ENCODE assay signal across 1 cellular context in the genomic region with DNA sequence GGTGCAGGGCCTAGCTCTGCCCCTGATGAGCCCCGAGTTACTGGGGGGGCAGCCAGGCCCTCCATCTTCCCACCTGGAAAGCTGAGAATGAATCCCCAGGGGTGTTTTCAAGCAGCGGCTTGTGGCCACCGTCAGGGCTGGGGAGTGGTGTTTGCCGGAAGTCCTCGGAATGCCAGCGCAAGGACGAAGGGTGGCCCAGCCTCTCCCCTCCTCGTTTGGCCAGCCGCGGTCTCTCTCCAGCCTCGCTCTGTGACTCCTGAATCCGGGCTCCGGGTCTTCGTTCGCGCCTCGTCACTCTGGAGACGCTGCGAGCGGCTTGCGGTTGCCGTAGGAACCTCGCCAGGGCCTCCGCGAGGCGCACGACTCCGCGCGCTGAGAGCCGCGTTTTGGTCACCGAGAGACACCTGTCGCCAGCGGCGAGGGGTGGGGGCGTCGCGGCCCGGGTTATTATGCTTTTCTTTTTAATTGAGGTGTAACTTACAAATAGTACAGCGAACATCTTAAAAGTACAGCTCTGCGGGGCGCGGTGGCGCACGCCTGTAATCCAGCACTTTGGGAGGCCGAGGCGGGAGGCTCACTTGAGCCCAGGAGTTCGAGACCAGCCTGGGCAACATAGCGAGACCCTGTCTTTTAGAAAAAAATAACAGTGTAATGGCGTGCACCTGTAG.
TF ChIP-seq lines count a peak whose summit lies in the region.

No MANE protein-coding gene starts in this region.

TF ChIP-seq in HepG2, 621 proteins besides CTCF, POLR2A, EP300 and RAD21 (continued from another document and continues in another):
- TF ChIP-seq IRF2 (CRISPR knock-in tag; IDR thresholded peaks at IDR 0.05) (0 out of 2 replicates have a peak, but pooled peaks have one; percentile 44), ZNF883 (CRISPR knock-in tag; IDR thresholded peaks at IDR 0.05; ENCODE audit: not compliant biosample characterization) (peak; percentile 47), ZSCAN21 (CRISPR knock-in tag; IDR thresholded peaks at IDR 0.05; ENCODE audit: borderline replicate concordance) (peak; percentile 67; the same call in 1 of the 2 replicates), ZNF547 (CRISPR knock-in tag; IDR thresholded peaks at IDR 0.05) (peak; percentile 25; the same call in 1 of the 2 replicates), KDM2A (CRISPR knock-in tag; IDR thresholded peaks at IDR 0.05; ENCODE audit: borderline replicate concordance, low read depth) (peak; percentile 95), ZNF563 (CRISPR knock-in tag; IDR thresholded peaks at IDR 0.05) (0 out of 2 replicates have a peak, but pooled peaks have one; percentile 23), ATRX (CRISPR knock-in tag; IDR thresholded peaks at IDR 0.05; ENCODE audit: borderline replicate concordance) (no peak), BCL6 (CRISPR knock-in tag; IDR thresholded peaks at IDR 0.05) (0 out of 2 replicates have a peak, but pooled peaks have one; percentile 21), ZFX (CRISPR knock-in tag; IDR thresholded peaks at IDR 0.05; ENCODE audit: low read depth) (peak; percentile 68), SIN3B (IDR thresholded peaks at IDR 0.05; ENCODE audit: low read length) (no peak), NR2C2 (CRISPR knock-in tag; IDR thresholded peaks at IDR 0.05; ENCODE audit: borderline replicate concordance) (no peak), NCOA1 (CRISPR knock-in tag; IDR thresholded peaks at IDR 0.05) (no peak), BORCS8-MEF2B (CRISPR knock-in tag; IDR thresholded peaks at IDR 0.05) (peak; percentile 76; the same call in 1 of the 2 replicates), HOXA3 (CRISPR knock-in tag; IDR thresholded peaks at IDR 0.05) (peak; percentile 85), DPF2 (CRISPR knock-in tag; IDR thresholded peaks at IDR 0.05; ENCODE audit: borderline replicate concordance, low read depth) (no peak), SSRP1 (CRISPR knock-in tag; IDR thresholded peaks at IDR 0.05) (no peak), ZSCAN9 (CRISPR knock-in tag; IDR thresholded peaks at IDR 0.05; ENCODE audit: borderline replicate concordance) (0 out of 2 replicates have a peak, but pooled peaks have one; percentile 43), ZNF572 (CRISPR knock-in tag; IDR thresholded peaks at IDR 0.05) (no peak), KLF12 (CRISPR knock-in tag; IDR thresholded peaks at IDR 0.05; ENCODE audit: borderline replicate concordance) (no peak), ZNF234 (CRISPR knock-in tag; conservative IDR thresholded peaks at IDR 0.05) (no peak), SIN3A (IDR thresholded peaks at IDR 0.05; ENCODE audit: borderline replicate concordance, low read depth, low read length) (peak; percentile 87; the same call in 1 of the 2 replicates), ZNF501 (CRISPR knock-in tag; IDR thresholded peaks at IDR 0.05) (peak; percentile 75), BRD4 (CRISPR knock-in tag; IDR thresholded peaks at IDR 0.05) (no peak), HOXA5 (CRISPR knock-in tag; IDR thresholded peaks at IDR 0.05) (peak; percentile 72; the same call in 1 of the 2 replicates), FOSL2 (CRISPR knock-in tag; IDR thresholded peaks at IDR 0.05) (peak; percentile 50; the same call in 1 of the 2 replicates), SMARCC2 (IDR thresholded peaks at IDR 0.05) (no peak), PHF8 (CRISPR knock-in tag; IDR thresholded peaks at IDR 0.05) (peak; percentile 39), ZFP62 (CRISPR knock-in tag; IDR thresholded peaks at IDR 0.05) (no peak), TARDBP (CRISPR knock-in tag; IDR thresholded peaks at IDR 0.05) (peak; percentile 77; the same call in 1 of the 2 replicates), HDAC6 (IDR thresholded peaks at IDR 0.05; ENCODE audit: low read depth, low read length) (no peak), ZSCAN30 (CRISPR knock-in tag; IDR thresholded peaks at IDR 0.05) (no peak), ZFYVE20 (CRISPR knock-in tag; IDR thresholded peaks at IDR 0.05; ENCODE audit: borderline replicate concordance, low read depth) (no peak), ZNF598 (CRISPR knock-in tag; IDR thresholded peaks at IDR 0.05; ENCODE audit: borderline replicate concordance) (no peak), ISL2 (CRISPR knock-in tag; IDR thresholded peaks at IDR 0.05) (peak; percentile 65), SKI (IDR thresholded peaks at IDR 0.05; ENCODE audit: partially characterized antibody) (peak; percentile 26), BHLHE40 (IDR thresholded peaks at IDR 0.05; ENCODE audit: low read length) (0 out of 2 replicates have a peak, but pooled peaks have one; percentile 56), ZBTB38 (CRISPR knock-in tag; IDR thresholded peaks at IDR 0.05) (peak; percentile 48; the same call in 1 of the 2 replicates), MAZ (IDR thresholded peaks at IDR 0.05; ENCODE audit: borderline replicate concordance, low read depth, low read length) (peak; percentile 25; the same call in 1 of the 2 replicates), MAZ (CRISPR knock-in tag; IDR thresholded peaks at IDR 0.05; ENCODE audit: low read depth) (no peak), KMT2A (CRISPR knock-in tag; IDR thresholded peaks at IDR 0.05) (no peak), FOXO1 (CRISPR knock-in tag; IDR thresholded peaks at IDR 0.05) (peak; percentile 12; the same call in 1 of the 2 replicates), RXRB (CRISPR knock-in tag; IDR thresholded peaks at IDR 0.05; ENCODE audit: borderline replicate concordance) (peak; percentile 56; the same call in 1 of the 2 replicates), STAG1 (CRISPR knock-in tag; IDR thresholded peaks at IDR 0.05) (peak; percentile 21; the same call in 1 of the 2 replicates), GABPB1 (CRISPR knock-in tag; IDR thresholded peaks at IDR 0.05) (peak; percentile 86)
- TF ChIP-seq, protein P1, sequence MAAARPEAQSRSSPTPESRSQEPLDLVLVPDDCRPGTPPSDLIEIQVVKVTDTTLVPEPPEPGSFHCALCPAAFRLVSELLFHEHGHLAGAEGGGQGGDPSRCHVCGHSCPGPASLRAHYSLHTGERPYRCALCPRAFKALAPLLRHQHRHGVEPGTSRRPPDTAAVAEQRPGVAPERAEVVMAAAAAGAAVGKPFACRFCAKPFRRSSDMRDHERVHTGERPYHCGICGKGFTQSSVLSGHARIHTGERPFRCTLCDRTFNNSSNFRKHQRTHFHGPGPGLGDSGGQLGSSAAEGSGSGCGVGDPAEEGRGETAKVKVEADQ (CRISPR knock-in tag; IDR thresholded peaks at IDR 0.05; ENCODE audit: borderline replicate concordance), result peak; percentile 41; the same call in 1 of the 2 replicates
- TF ChIP-seq, protein P2, sequence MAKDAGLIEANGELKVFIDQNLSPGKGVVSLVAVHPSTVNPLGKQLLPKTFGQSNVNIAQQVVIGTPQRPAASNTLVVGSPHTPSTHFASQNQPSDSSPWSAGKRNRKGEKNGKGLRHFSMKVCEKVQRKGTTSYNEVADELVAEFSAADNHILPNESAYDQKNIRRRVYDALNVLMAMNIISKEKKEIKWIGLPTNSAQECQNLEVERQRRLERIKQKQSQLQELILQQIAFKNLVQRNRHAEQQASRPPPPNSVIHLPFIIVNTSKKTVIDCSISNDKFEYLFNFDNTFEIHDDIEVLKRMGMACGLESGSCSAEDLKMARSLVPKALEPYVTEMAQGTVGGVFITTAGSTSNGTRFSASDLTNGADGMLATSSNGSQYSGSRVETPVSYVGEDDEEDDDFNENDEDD (CRISPR knock-in tag; IDR thresholded peaks at IDR 0.05; ENCODE audit: borderline replicate concordance), result peak; percentile 49; the same call in 1 of the 2 replicates
- TF ChIP-seq, protein P3, sequence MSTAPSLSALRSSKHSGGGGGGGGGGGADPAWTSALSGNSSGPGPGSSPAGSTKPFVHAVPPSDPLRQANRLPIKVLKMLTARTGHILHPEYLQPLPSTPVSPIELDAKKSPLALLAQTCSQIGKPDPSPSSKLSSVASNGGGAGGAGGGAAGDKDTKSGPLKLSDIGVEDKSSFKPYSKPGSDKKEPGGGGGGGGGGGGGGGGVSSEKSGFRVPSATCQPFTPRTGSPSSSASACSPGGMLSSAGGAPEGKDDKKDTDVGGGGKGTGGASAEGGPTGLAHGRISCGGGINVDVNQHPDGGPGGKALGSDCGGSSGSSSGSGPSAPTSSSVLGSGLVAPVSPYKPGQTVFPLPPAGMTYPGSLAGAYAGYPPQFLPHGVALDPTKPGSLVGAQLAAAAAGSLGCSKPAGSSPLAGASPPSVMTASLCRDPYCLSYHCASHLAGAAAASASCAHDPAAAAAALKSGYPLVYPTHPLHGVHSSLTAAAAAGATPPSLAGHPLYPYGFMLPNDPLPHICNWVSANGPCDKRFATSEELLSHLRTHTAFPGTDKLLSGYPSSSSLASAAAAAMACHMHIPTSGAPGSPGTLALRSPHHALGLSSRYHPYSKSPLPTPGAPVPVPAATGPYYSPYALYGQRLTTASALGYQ (CRISPR knock-in tag; IDR thresholded peaks at IDR 0.05), result peak; percentile 45; the same call in 1 of the 2 replicates
- TF ChIP-seq, protein P4, sequence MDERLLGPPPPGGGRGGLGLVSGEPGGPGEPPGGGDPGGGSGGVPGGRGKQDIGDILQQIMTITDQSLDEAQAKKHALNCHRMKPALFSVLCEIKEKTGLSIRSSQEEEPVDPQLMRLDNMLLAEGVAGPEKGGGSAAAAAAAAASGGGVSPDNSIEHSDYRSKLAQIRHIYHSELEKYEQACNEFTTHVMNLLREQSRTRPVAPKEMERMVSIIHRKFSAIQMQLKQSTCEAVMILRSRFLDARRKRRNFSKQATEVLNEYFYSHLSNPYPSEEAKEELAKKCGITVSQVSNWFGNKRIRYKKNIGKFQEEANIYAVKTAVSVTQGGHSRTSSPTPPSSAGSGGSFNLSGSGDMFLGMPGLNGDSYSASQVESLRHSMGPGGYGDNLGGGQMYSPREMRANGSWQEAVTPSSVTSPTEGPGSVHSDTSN (CRISPR knock-in tag; IDR thresholded peaks at IDR 0.05), result 0 out of 2 replicates have a peak, but pooled peaks have one; percentile 30
- TF ChIP-seq, protein P5, sequence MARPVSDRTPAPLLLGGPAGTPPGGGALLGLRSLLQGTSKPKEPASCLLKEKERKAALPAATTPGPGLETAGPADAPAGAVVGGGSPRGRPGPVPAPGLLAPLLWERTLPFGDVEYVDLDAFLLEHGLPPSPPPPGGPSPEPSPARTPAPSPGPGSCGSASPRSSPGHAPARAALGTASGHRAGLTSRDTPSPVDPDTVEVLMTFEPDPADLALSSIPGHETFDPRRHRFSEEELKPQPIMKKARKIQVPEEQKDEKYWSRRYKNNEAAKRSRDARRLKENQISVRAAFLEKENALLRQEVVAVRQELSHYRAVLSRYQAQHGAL (CRISPR knock-in tag; IDR thresholded peaks at IDR 0.05; ENCODE audit: not compliant biosample characterization), result peak; percentile 73
- TF ChIP-seq, protein P6, sequence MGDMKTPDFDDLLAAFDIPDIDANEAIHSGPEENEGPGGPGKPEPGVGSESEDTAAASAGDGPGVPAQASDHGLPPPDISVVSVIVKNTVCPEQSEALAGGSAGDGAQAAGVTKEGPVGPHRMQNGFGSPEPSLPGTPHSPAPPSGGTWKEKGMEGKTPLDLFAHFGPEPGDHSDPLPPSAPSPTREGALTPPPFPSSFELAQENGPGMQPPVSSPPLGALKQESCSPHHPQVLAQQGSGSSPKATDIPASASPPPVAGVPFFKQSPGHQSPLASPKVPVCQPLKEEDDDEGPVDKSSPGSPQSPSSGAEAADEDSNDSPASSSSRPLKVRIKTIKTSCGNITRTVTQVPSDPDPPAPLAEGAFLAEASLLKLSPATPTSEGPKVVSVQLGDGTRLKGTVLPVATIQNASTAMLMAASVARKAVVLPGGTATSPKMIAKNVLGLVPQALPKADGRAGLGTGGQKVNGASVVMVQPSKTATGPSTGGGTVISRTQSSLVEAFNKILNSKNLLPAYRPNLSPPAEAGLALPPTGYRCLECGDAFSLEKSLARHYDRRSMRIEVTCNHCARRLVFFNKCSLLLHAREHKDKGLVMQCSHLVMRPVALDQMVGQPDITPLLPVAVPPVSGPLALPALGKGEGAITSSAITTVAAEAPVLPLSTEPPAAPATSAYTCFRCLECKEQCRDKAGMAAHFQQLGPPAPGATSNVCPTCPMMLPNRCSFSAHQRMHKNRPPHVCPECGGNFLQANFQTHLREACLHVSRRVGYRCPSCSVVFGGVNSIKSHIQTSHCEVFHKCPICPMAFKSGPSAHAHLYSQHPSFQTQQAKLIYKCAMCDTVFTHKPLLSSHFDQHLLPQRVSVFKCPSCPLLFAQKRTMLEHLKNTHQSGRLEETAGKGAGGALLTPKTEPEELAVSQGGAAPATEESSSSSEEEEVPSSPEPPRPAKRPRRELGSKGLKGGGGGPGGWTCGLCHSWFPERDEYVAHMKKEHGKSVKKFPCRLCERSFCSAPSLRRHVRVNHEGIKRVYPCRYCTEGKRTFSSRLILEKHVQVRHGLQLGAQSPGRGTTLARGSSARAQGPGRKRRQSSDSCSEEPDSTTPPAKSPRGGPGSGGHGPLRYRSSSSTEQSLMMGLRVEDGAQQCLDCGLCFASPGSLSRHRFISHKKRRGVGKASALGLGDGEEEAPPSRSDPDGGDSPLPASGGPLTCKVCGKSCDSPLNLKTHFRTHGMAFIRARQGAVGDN (CRISPR knock-in tag; IDR thresholded peaks at IDR 0.05), result peak; percentile 88
- TF ChIP-seq, protein P7, sequence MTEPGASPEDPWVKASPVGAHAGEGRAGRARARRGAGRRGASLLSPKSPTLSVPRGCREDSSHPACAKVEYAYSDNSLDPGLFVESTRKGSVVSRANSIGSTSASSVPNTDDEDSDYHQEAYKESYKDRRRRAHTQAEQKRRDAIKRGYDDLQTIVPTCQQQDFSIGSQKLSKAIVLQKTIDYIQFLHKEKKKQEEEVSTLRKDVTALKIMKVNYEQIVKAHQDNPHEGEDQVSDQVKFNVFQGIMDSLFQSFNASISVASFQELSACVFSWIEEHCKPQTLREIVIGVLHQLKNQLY (CRISPR knock-in tag; IDR thresholded peaks at IDR 0.05), result peak; percentile 39; the same call in 1 of the 2 replicates
- TF ChIP-seq, protein P8, sequence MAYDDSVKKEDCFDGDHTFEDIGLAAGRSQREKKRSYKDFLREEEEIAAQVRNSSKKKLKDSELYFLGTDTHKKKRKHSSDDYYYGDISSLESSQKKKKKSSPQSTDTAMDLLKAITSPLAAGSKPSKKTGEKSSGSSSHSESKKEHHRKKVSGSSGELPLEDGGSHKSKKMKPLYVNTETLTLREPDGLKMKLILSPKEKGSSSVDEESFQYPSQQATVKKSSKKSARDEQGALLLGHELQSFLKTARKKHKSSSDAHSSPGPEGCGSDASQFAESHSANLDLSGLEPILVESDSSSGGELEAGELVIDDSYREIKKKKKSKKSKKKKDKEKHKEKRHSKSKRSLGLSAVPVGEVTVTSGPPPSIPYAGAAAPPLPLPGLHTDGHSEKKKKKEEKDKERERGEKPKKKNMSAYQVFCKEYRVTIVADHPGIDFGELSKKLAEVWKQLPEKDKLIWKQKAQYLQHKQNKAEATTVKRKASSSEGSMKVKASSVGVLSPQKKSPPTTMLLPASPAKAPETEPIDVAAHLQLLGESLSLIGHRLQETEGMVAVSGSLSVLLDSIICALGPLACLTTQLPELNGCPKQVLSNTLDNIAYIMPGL (CRISPR knock-in tag; IDR thresholded peaks at IDR 0.05; ENCODE audit: borderline replicate concordance in 1 of 2, low read depth in 1 of 2), result 0 out of 4 replicates have a peak, but pooled peaks of 1 of the 2 experiments have one; percentile 57
- TF ChIP-seq, protein P9, sequence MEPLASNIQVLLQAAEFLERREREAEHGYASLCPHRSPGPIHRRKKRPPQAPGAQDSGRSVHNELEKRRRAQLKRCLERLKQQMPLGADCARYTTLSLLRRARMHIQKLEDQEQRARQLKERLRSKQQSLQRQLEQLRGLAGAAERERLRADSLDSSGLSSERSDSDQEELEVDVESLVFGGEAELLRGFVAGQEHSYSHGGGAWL (CRISPR knock-in tag; IDR thresholded peaks at IDR 0.05), result 0 out of 2 replicates have a peak, but pooled peaks have one; percentile 71
